20 cellular contexts compared by ENCODE assay signal in the genomic region with DNA sequence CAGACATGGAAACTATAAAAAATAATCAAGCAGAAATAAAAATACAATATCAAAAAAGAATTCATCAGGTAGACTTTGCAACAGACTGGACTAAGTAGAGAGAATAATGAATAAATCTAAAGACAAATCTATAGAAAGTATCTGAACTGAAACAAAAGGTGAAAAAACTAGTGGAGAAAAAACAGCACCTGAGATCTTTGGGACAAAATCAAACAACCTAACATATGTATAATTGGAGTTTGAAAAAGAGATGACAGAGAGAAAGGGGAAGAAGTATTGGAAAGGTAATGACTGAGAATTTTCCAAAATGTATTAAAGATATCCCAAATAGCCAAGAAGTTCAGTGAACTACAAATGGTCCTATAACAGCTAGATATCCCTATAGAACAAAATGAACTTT.
"Had no signal": no experiment of that assay in that cellular context is flagged by ENCODE, and none has a peak within 500 bp of the region (broad histone marks: within the 10 kb centered on the region; RNA-seq: fewer than 3 reads in every experiment).

No MANE protein-coding gene starts in this region.

- ATAC-seq: foreskin keratinocyte; gastroesophageal sphincter; heart left ventricle; left cardiac atrium; left lung; left ventricle myocardium superior; lower lobe of right lung; naive thymus-derived CD8-positive, alpha-beta T cell had no signal

- H3K4me1 ChIP-seq: esophagus muscularis mucosa, foreskin keratinocyte, gastroesophageal sphincter, heart left ventricle, left lung, lower lobe of right lung had no signal

- FAIRE-seq: colon, endothelial cell of umbilical vein, frontal cortex, islet of Langerhans, keratinocyte had no signal

- H3K4me3 Mint-ChIP-seq: naive thymus-derived CD8-positive, alpha-beta T cell had no signal

- H3K4me1 Mint-ChIP-seq: naive thymus-derived CD8-positive, alpha-beta T cell had no signal

- H3K27ac ChIP-seq: coronary artery, dorsolateral prefrontal cortex, esophagus muscularis mucosa, foreskin keratinocyte, gastroesophageal sphincter, heart left ventricle, left lung, lower lobe of right lung had no signal

- H3K27me3 ChIP-seq: dorsolateral prefrontal cortex, esophagus muscularis mucosa, gastroesophageal sphincter, heart left ventricle, left lung had no signal

- H3K36me3 Mint-ChIP-seq: naive thymus-derived CD8-positive, alpha-beta T cell had no signal

- H3K4me3 ChIP-seq: coronary artery, dorsolateral prefrontal cortex, esophagus muscularis mucosa, gastroesophageal sphincter, heart left ventricle, left lung, lower lobe of right lung had no signal

- DNase-seq: dorsolateral prefrontal cortex; effector CD4-positive, alpha-beta T cell; effector memory CD4-positive, alpha-beta T cell; heart left ventricle; hippocampal formation; left cardiac atrium; left lung; left ventricle myocardium superior; lower lobe of right lung; midbrain; naive thymus-derived CD8-positive, alpha-beta T cell had no signal

- H3K27ac Mint-ChIP-seq: naive thymus-derived CD8-positive, alpha-beta T cell had no signal

- H3K36me3 ChIP-seq: esophagus muscularis mucosa, gastroesophageal sphincter, heart left ventricle, left lung, lower lobe of right lung had no signal
